Comparison of ENCODE assay signal across 13 cellular contexts in the genomic region with DNA sequence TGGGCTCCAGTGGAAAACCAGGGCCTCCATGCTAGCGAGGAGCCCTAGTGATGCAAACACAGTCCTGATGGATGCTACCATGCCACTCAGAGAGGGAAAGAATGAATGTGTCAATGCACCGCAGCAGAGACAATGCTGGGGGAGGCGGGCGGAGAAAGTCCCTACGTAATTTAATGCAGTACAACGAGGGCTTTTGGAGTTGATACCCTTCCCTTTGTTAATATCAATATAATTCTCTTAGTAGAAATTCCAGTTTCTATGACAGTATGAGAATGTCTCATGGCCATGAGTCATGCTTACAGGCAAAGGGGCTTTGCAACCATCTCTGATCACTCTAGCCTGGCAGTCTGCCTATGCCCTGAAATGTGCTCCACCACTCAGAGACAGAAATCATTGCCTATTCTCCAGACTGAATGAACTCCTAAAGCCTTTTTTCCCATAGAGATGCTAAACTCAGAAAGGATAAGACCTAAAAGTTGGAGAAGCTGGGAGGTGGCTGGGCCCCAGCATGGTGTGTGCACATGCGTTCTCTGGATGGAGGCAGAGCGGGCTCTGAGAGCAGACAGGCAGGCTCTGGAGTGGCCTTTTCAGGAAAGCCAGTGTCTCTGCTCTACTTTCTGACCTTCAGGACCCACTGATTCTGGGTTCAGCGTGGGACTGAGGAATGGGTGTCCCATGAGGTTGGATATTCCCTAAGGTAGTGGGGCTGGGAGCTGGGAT. TPM values are rescaled to one million over a fixed set of nuclear protein-coding genes. Genes with fewer than 3 reads are reported as not detected.
A peak's percentile ranks its signal among the peaks of the same experiment; 100 is the strongest.
DNase-seq lines count a peak whose midpoint lies in the region; ATAC-seq and TF ChIP-seq lines count a peak whose summit lies in the region.
"Had no signal": no experiment of that assay in that cellular context is flagged by ENCODE, and none has a peak within 500 bp of the region (broad histone marks: within the 10 kb centered on the region; RNA-seq: fewer than 3 reads in every experiment).

No MANE protein-coding gene starts in this region.

- H3K4me1 Mint-ChIP-seq in activated T-helper 17 cell treated with anti-CD3 and anti-CD28 coated beads, Interleukin-2, amount 50 U/mL, for 72 hours: peaks cover 61% of the 10 kb centered on the region
- peaks cover 86 to 93% of the 10 kb centered on the region in 2 donors for H3K4me1 Mint-ChIP-seq in natural killer cell
- H3K4me1 Mint-ChIP-seq: neural crest cell had no signal

- no peak for TF ChIP-seq POLR2A in vagina (IDR thresholded peaks at IDR 0.05)

- peak; percentile 49 for ATAC-seq in activated T-helper 17 cell treated with anti-CD3 and anti-CD28 coated beads, Interleukin-2, amount 50 U/mL, for 72 hours (replicated peaks)
- peak in 1 of 3 donors; percentile 10 for ATAC-seq in natural killer cell
- ATAC-seq: gastroesophageal sphincter had no signal

- peak; percentile 52 for DNase-seq in stimulated activated CD4-positive, alpha-beta T cell treated with anti-CD3 and anti-CD28 coated beads, Interleukin-12 subunit alpha, Interleukin-12 subunit beta, amount 100 ng/mL, for 4 hours
- DNase-seq in stimulated activated CD4-positive, alpha-beta T cell treated with anti-CD3 and anti-CD28 coated beads, Interleukin-2, amount 100 ng/mL, for 48 hours: no peak
- no peak for DNase-seq in natural killer cell
- DNase-seq in vagina (ENCODE audit: extremely low spot score in 2 of 2): no peak
- DNase-seq in LoVo (ENCODE audit: low spot score): no peak
- DNase-seq in OCI-M2 (lab: John Stamatoyannopoulos, UW; ENCODE audit: unreplicated experiment): no peak
- no peak for DNase-seq in GM03348 (ENCODE audit: low spot score)
- DNase-seq: activated B cell treated with CpG ODN at 0.5 μM for 24 hours, NCI-H1930 had no signal

- TF ChIP-seq CTCF in natural killer cell (IDR thresholded peaks at IDR 0.05) (no peak), vagina (IDR thresholded peaks at IDR 0.05) (no peak)

- H3K27ac Mint-ChIP-seq in activated T-helper 17 cell treated with anti-CD3 and anti-CD28 coated beads, Interleukin-2, amount 50 U/mL, for 72 hours: peak overlapping the region; percentile 85
- peak overlapping the region; percentile 99 to 100 for H3K27ac Mint-ChIP-seq in natural killer cell
- H3K27ac Mint-ChIP-seq: activated B cell treated with CpG ODN at 0.5 μM for 24 hours had no signal

- no peaks in the 10 kb centered on the region for H3K4me1 ChIP-seq in vagina
- H3K4me1 ChIP-seq: gastroesophageal sphincter had no signal

- no peaks in the 10 kb centered on the region for H3K27me3 ChIP-seq in vagina
- H3K27me3 ChIP-seq: gastroesophageal sphincter had no signal

- no peak overlapping the region for H3K4me3 ChIP-seq in vagina
- H3K4me3 ChIP-seq: gastroesophageal sphincter had no signal

- H3K9me3 Mint-ChIP-seq in activated T-helper 17 cell treated with anti-CD3 and anti-CD28 coated beads, Interleukin-2, amount 50 U/mL, for 72 hours: no peaks in the 10 kb centered on the region
- peaks cover 2 to 6% of the 10 kb centered on the region in 2 donors for H3K9me3 Mint-ChIP-seq in natural killer cell

- H3K9me3 ChIP-seq in vagina: no peaks in the 10 kb centered on the region
- H3K9me3 ChIP-seq: gastroesophageal sphincter had no signal

- H3K36me3 Mint-ChIP-seq in activated T-helper 17 cell treated with anti-CD3 and anti-CD28 coated beads, Interleukin-2, amount 50 U/mL, for 72 hours (ENCODE audit: low read depth): no peaks in the 10 kb centered on the region
- H3K36me3 Mint-ChIP-seq in natural killer cell: no peaks in the 10 kb centered on the region

- H3K27me3 Mint-ChIP-seq in activated T-helper 17 cell treated with anti-CD3 and anti-CD28 coated beads, Interleukin-2, amount 50 U/mL, for 72 hours: no peaks in the 10 kb centered on the region
- no peaks in the 10 kb centered on the region for H3K27me3 Mint-ChIP-seq in natural killer cell (ENCODE audit: low read depth in 2 of 2)
- H3K27me3 Mint-ChIP-seq: activated B cell treated with CpG ODN at 0.5 μM for 24 hours had no signal

- H3K4me3 Mint-ChIP-seq in activated T-helper 17 cell treated with anti-CD3 and anti-CD28 coated beads, Interleukin-2, amount 50 U/mL, for 72 hours: peak overlapping the region; percentile 63
- peak overlapping the region; percentile 58 for H3K4me3 Mint-ChIP-seq in natural killer cell
- H3K4me3 Mint-ChIP-seq: activated B cell treated with CpG ODN at 0.5 μM for 24 hours, neural crest cell had no signal

- intact Hi-C loops in natural killer cell (cut with micrococcal nuclease) (loop anchor here (2.0 to 10.0 kb wide), 2 partner anchors 96 to 350 kb away; no protein-coding TSS in a partner anchor), vagina (cut with DNase I) (no loop called here)

- H3K36me3 ChIP-seq in vagina: no peaks in the 10 kb centered on the region
- H3K36me3 ChIP-seq: gastroesophageal sphincter had no signal

- H3K27ac ChIP-seq in vagina: peak overlapping the region; percentile 24
- H3K27ac ChIP-seq: gastroesophageal sphincter, KMS-11 had no signal

RNA-seq across cellular contexts. Expression of a gene that starts 20.3 kb away (rescaled TPM):
- 10 to 100 TPM; 29.1 to 44.9 TPM for total RNA-seq in activated T-helper 17 cell treated with anti-CD3 and anti-CD28 coated beads, Interleukin-2, amount 50 U/mL, for 72 hours
- total RNA-seq in natural killer cell: 10 to 100 TPM; 47.5 to 77.5 (median 61.0) TPM
- total RNA-seq in vagina: 9.6 TPM
- total RNA-seq: neural crest cell had no signal

RNA-seq across cellular contexts. Expression of a gene that starts 33.0 kb away (rescaled TPM):
- total RNA-seq in activated T-helper 17 cell treated with anti-CD3 and anti-CD28 coated beads, Interleukin-2, amount 50 U/mL, for 72 hours: 10 to 100 TPM; 42.3 to 57.3 TPM
- total RNA-seq in natural killer cell: 100 to 1,000 TPM in 1 of 3 donors, 10 to 100 TPM in 2; 39.7 to 100 (median 51.9) TPM
- total RNA-seq in vagina: 21.4 TPM
- total RNA-seq: neural crest cell had no signal

RNA-seq across cellular contexts. Expression of a gene that starts 51.2 kb away (rescaled TPM):
- 1 to 10 TPM; 5.1 to 5.6 TPM for total RNA-seq in activated T-helper 17 cell treated with anti-CD3 and anti-CD28 coated beads, Interleukin-2, amount 50 U/mL, for 72 hours
- 10 to 100 TPM; 11.1 to 23.9 (median 13.3) TPM for total RNA-seq in natural killer cell
- total RNA-seq in vagina: 5.2 TPM
- total RNA-seq: neural crest cell had no signal
